In the genomic region with DNA sequence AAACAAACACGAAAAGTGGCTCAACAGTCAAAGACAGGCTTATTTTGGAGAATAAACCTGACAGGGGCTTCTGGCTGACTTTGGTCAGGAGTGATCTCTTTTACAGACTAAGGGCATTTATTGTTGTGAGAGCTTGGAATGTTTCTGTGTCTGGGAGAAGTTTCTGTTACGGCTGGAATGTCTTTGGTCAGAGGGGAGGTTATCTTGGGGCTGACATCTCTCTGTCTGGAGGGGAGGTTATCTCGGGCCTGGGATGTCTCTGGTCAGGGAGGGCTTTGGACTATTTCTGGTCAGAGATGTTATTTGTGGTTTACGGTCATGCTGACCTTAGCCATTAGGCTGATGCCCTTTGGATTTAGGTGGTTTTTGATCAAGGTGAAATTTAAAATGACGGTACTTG, we compare ENCODE assay signal across 31 cellular contexts.
"Had no signal": no experiment of that assay in that cellular context is flagged by ENCODE, and none has a peak within 500 bp of the region (broad histone marks: within the 10 kb centered on the region; RNA-seq: fewer than 3 reads in every experiment).

No MANE protein-coding gene starts in this region.

- H3K27me3 Mint-ChIP-seq: activated CD4-positive, alpha-beta memory T cell treated with anti-CD3 and anti-CD28 coated beads, Interleukin-2, amount 10 ng/mL, durations not matched to agents 7 days and 5 days; activated CD4-positive, alpha-beta T cell treated with anti-CD3 and anti-CD28 coated beads, Interleukin-2, amount 10 ng/mL, durations not matched to agents 7 days and 5 days; activated naive CD4-positive, alpha-beta T cell treated with anti-CD3 and anti-CD28 coated beads, Interleukin-2, amount 10 ng/mL, durations not matched to agents 7 days and 5 days; activated naive CD8-positive, alpha-beta T cell; activated T-cell treated with anti-CD3 and anti-CD28 coated beads, Interleukin-2, amount 50 U/mL, for 24 hours; brain; T-helper 17 cell had no signal

- H3K36me3 ChIP-seq: breast epithelium, cardiac muscle cell, colonic mucosa, heart left ventricle had no signal

- ATAC-seq: activated T-cell treated with anti-CD3 and anti-CD28 coated beads, Interleukin-2, amount 50 U/mL, for 72 hours; esophagus mucosa; heart left ventricle; T-helper 17 cell; WTC11 had no signal

- H3K27ac ChIP-seq: breast epithelium, cardiac muscle cell, colonic mucosa, heart left ventricle, VCaP had no signal

- DNase-seq: activated CD4-positive, alpha-beta memory T cell treated with anti-CD3 and anti-CD28 coated beads, Interleukin-2, amount 10 ng/mL, durations not matched to agents 7 days and 5 days; activated CD4-positive, alpha-beta T cell treated with anti-CD3 and anti-CD28 coated beads for 1 hour; activated CD4-positive, alpha-beta T cell treated with anti-CD3 and anti-CD28 coated beads for 4 hours; activated CD4-positive, alpha-beta T cell treated with anti-CD3 and anti-CD28 coated beads, Interleukin-2, amount 10 ng/mL, durations not matched to agents 7 days and 5 days; activated CD4-positive, alpha-beta T cell treated with anti-CD3 and anti-CD28 coated beads, Interleukin-2, amount 50 U/mL, for 4 hours; activated CD8-positive, alpha-beta memory T cell treated with anti-CD3 and anti-CD28 coated beads, Interleukin-2, amount 50 U/mL, for 48 hours; activated gamma-delta T cell; activated naive CD4-positive, alpha-beta T cell; activated naive CD4-positive, alpha-beta T cell treated with anti-CD3 and anti-CD28 coated beads, Interleukin-2, amount 10 ng/mL, durations not matched to agents 7 days and 5 days; activated T-cell treated with anti-CD3 and anti-CD28 coated beads for 4 hours; activated T-cell treated with anti-CD3 and anti-CD28 coated beads, Interleukin-2, amount 50 U/mL, for 24 hours; activated T-cell treated with anti-CD3 and anti-CD28 coated beads, Interleukin-2, amount 50 U/mL, for 72 hours; amygdala; aorta; central memory CD4-positive, alpha-beta T cell; cerebellar nuclear complex; colonic mucosa; effector CD8-positive, alpha-beta T cell; foreskin fibroblast; heart left ventricle; T-helper 1 cell; T-helper 17 cell had no signal

- H3K4me3 Mint-ChIP-seq: activated CD4-positive, alpha-beta memory T cell treated with anti-CD3 and anti-CD28 coated beads, Interleukin-2, amount 10 ng/mL, durations not matched to agents 7 days and 5 days; activated CD4-positive, alpha-beta T cell treated with anti-CD3 and anti-CD28 coated beads, Interleukin-2, amount 10 ng/mL, durations not matched to agents 7 days and 5 days; activated naive CD4-positive, alpha-beta T cell treated with anti-CD3 and anti-CD28 coated beads, Interleukin-2, amount 10 ng/mL, durations not matched to agents 7 days and 5 days; activated naive CD8-positive, alpha-beta T cell; activated T-cell treated with anti-CD3 and anti-CD28 coated beads, Interleukin-2, amount 50 U/mL, for 24 hours; activated T-cell treated with anti-CD3 and anti-CD28 coated beads, Interleukin-2, amount 50 U/mL, for 72 hours; brain; T-helper 17 cell; T-helper 2 cell treated with Interferon-gamma antibody and Interleukin-4, amounts not matched to agents 5 μg/mL and 100 μg/mL, for 36 hours; WTC11 had no signal

- H3K4me1 ChIP-seq: breast epithelium, colonic mucosa, heart left ventricle had no signal

- H3K27me3 ChIP-seq: breast epithelium, cardiac muscle cell, colonic mucosa, heart left ventricle had no signal

- H3K27ac Mint-ChIP-seq: activated CD4-positive, alpha-beta memory T cell treated with anti-CD3 and anti-CD28 coated beads, Interleukin-2, amount 10 ng/mL, durations not matched to agents 7 days and 5 days; activated CD4-positive, alpha-beta T cell treated with anti-CD3 and anti-CD28 coated beads, Interleukin-2, amount 10 ng/mL, durations not matched to agents 7 days and 5 days; activated naive CD4-positive, alpha-beta T cell treated with anti-CD3 and anti-CD28 coated beads, Interleukin-2, amount 10 ng/mL, durations not matched to agents 7 days and 5 days; activated naive CD8-positive, alpha-beta T cell; activated T-cell treated with anti-CD3 and anti-CD28 coated beads, Interleukin-2, amount 50 U/mL, for 24 hours; activated T-cell treated with anti-CD3 and anti-CD28 coated beads, Interleukin-2, amount 50 U/mL, for 72 hours; brain; T-helper 17 cell; T-helper 2 cell treated with Interferon-gamma antibody and Interleukin-4, amounts not matched to agents 5 μg/mL and 100 μg/mL, for 36 hours; WTC11 had no signal

- FAIRE-seq: TTC549 had no signal

- H3K36me3 Mint-ChIP-seq: activated naive CD4-positive, alpha-beta T cell treated with anti-CD3 and anti-CD28 coated beads, Interleukin-2, amount 10 ng/mL, durations not matched to agents 7 days and 5 days; activated naive CD8-positive, alpha-beta T cell; brain; WTC11 had no signal

- H3K9me3 ChIP-seq: colonic mucosa had no signal

- H3K9me3 Mint-ChIP-seq: activated T-cell treated with anti-CD3 and anti-CD28 coated beads, Interleukin-2, amount 50 U/mL, for 24 hours; activated T-cell treated with anti-CD3 and anti-CD28 coated beads, Interleukin-2, amount 50 U/mL, for 72 hours had no signal

- H3K4me3 ChIP-seq: breast epithelium, cardiac muscle cell, colonic mucosa, heart left ventricle had no signal

- H3K4me1 Mint-ChIP-seq: activated CD4-positive, alpha-beta memory T cell treated with anti-CD3 and anti-CD28 coated beads, Interleukin-2, amount 10 ng/mL, durations not matched to agents 7 days and 5 days; activated CD4-positive, alpha-beta T cell treated with anti-CD3 and anti-CD28 coated beads, Interleukin-2, amount 10 ng/mL, durations not matched to agents 7 days and 5 days; activated naive CD4-positive, alpha-beta T cell treated with anti-CD3 and anti-CD28 coated beads, Interleukin-2, amount 10 ng/mL, durations not matched to agents 7 days and 5 days; T-helper 17 cell; WTC11 had no signal
